ENCODE assay signal across 9 cellular contexts in genomic region chr14:50311337-50311973, GRCh38. TPM values are rescaled to one million over a fixed set of nuclear protein-coding genes. Genes with fewer than 3 reads are reported as not detected.
DNase-seq lines count a peak whose midpoint lies in the region; ATAC-seq, FAIRE-seq and TF ChIP-seq lines count a peak whose summit lies in the region.
"Had no signal": no experiment of that assay in that cellular context is flagged by ENCODE, and none has a peak within 500 bp of the region (broad histone marks: within the 10 kb centered on the region; RNA-seq: fewer than 3 reads in every experiment).

No MANE protein-coding gene starts in this region.

- peaks cover 44% of the 10 kb centered on the region for H3K4me1 Mint-ChIP-seq in activated T-cell treated with anti-CD3 and anti-CD28 coated beads, Interleukin-2, amount 50 U/mL, for 24 hours (ENCODE audit: low read depth)
- peaks cover 7% of the 10 kb centered on the region for H3K4me1 Mint-ChIP-seq in astrocyte (ENCODE audit: low read depth, unreplicated experiment)

- peak overlapping the region; percentile 99 for H3K27ac Mint-ChIP-seq in activated T-cell treated with anti-CD3 and anti-CD28 coated beads, Interleukin-2, amount 50 U/mL, for 24 hours
- peak overlapping the region; percentile 48 for H3K27ac Mint-ChIP-seq in astrocyte (ENCODE audit: unreplicated experiment)

- H2AFZ ChIP-seq in astrocyte (ENCODE audit: low read depth, low read length) = peak overlapping the region; percentile 83

- H3K4me3 ChIP-seq in MG63 = peak overlapping the region; percentile 82
- peak overlapping the region; percentile 84 for H3K4me3 ChIP-seq in astrocyte (ENCODE audit: insufficient read depth, low read depth, low read length)
- H3K4me3 ChIP-seq in left lung = peak overlapping the region; percentile 69 to 89
- peak overlapping the region; percentile 57 to 59 (median 58) for H3K4me3 ChIP-seq in thyroid gland (replicated peaks in 1 of 3)

- H3K27me3 ChIP-seq in MG63 (no peaks in the 10 kb centered on the region), astrocyte (ENCODE audit: insufficient read depth, low read length) (no peaks in the 10 kb centered on the region), left lung (no peaks in the 10 kb centered on the region), thyroid gland (no peaks in the 10 kb centered on the region)

- H3K36me3 Mint-ChIP-seq in activated T-cell treated with anti-CD3 and anti-CD28 coated beads, Interleukin-2, amount 50 U/mL, for 24 hours (ENCODE audit: low read depth) = peaks cover 58% of the 10 kb centered on the region
- no peaks in the 10 kb centered on the region for H3K36me3 Mint-ChIP-seq in astrocyte (ENCODE audit: low read depth, unreplicated experiment)

- no peak for FAIRE-seq in astrocyte (lab: Jason Lieb, UNC)
- FAIRE-seq: islet of Langerhans had no signal

- peak; percentile 26 for TF ChIP-seq CTCF in astrocyte (IDR thresholded peaks at IDR 0.05; ENCODE audit: insufficient read depth, low read depth, low read length)
- peak in 1 of 2 donors; percentile 40 for TF ChIP-seq CTCF in left lung (IDR thresholded peaks at IDR 0.05)
- TF ChIP-seq CTCF in thyroid gland (IDR thresholded peaks at IDR 0.05) = peak in 4 of 6 experiments; percentile 34 to 70 (median 62)

- H3K4me1 ChIP-seq in astrocyte (ENCODE audit: insufficient read depth, low read length) = peaks cover 10% of the 10 kb centered on the region
- H3K4me1 ChIP-seq in left lung = peaks cover 7 to 19% of the 10 kb centered on the region in 2 donors
- peaks cover 7 to 9% of the 10 kb centered on the region in 2 donors for H3K4me1 ChIP-seq in thyroid gland

- no peak for TF ChIP-seq POLR2A in thyroid gland (IDR thresholded peaks at IDR 0.05)

- no peaks in the 10 kb centered on the region for H3K36me3 ChIP-seq in MG63
- no peaks in the 10 kb centered on the region for H3K36me3 ChIP-seq in astrocyte (ENCODE audit: insufficient read depth, low read length)
- H3K36me3 ChIP-seq in left lung = no peaks in the 10 kb centered on the region
- H3K36me3 ChIP-seq in thyroid gland = no peaks in the 10 kb centered on the region

- no peaks in the 10 kb centered on the region for H3K9me3 Mint-ChIP-seq in activated T-cell treated with anti-CD3 and anti-CD28 coated beads, Interleukin-2, amount 50 U/mL, for 24 hours
- H3K9me3 Mint-ChIP-seq in astrocyte (ENCODE audit: unreplicated experiment) = peaks cover 2% of the 10 kb centered on the region

- 1 to 5% methylated on average over 13 to 15 of the region's 18 CpGs for WGBS in thyroid gland, 2 donors

- intact Hi-C loops in left lung (cut with DNase I) = loop anchor here in 1 of 2 donors (10.0 kb wide), 1 partner anchor 223 kb away; the partner anchor contains the start of gene MAP4K5
- intact Hi-C loops in thyroid gland (cut with DNase I) = no loop called here

- peak overlapping the region; percentile 88 for H3K9ac ChIP-seq in astrocyte (ENCODE audit: low read length)

- H4K20me1 ChIP-seq in astrocyte (ENCODE audit: insufficient read depth, low read length) = no peaks in the 10 kb centered on the region

- ATAC-seq in left lung = no peak

- no peak for DNase-seq in activated T-cell treated with anti-CD3 and anti-CD28 coated beads, Interleukin-2, amount 50 U/mL, for 24 hours
- DNase-seq in activated T-cell treated with anti-CD3 and anti-CD28 coated beads for 4 hours (no peak), MG63 (no peak), astrocyte (ENCODE audit: low read depth) (no peak), left lung (no peak), thyroid gland (no peak), SK-N-DZ (ENCODE audit: low spot score) (no peak), ACHN (no peak)

- no peaks in the 10 kb centered on the region for H3K27me3 Mint-ChIP-seq in activated T-cell treated with anti-CD3 and anti-CD28 coated beads, Interleukin-2, amount 50 U/mL, for 24 hours
- H3K27me3 Mint-ChIP-seq in astrocyte (ENCODE audit: low read depth, unreplicated experiment) = no peaks in the 10 kb centered on the region

- H3K4me3 Mint-ChIP-seq in activated T-cell treated with anti-CD3 and anti-CD28 coated beads, Interleukin-2, amount 50 U/mL, for 24 hours = peak overlapping the region; percentile 89
- peak overlapping the region; percentile 90 for H3K4me3 Mint-ChIP-seq in astrocyte (ENCODE audit: unreplicated experiment)

- H3K27ac ChIP-seq in astrocyte (ENCODE audit: low read depth, low read length) (peak overlapping the region; percentile 96), left lung (peak overlapping the region; percentile 89 to 92), thyroid gland (peak overlapping the region; percentile 75 to 89 (median 81))

- in situ Hi-C loops in ACHN (cut with HindIII; ENCODE audit: low pct_ligation_motif_present, low pct_unique_long_range_greater_than_20kb, low sequenced_read_pairs) = no loop called here

- H3K9me3 ChIP-seq in MG63 (no peaks in the 10 kb centered on the region), astrocyte (ENCODE audit: insufficient read depth, low read depth, low read length) (no peaks in the 10 kb centered on the region), left lung (no peaks in the 10 kb centered on the region), thyroid gland (no peaks in the 10 kb centered on the region)

- peaks cover 25% of the 10 kb centered on the region for H3K79me2 ChIP-seq in astrocyte (ENCODE audit: insufficient read depth, low read length)

- peak overlapping the region; percentile 96 for H3K4me2 ChIP-seq in astrocyte (ENCODE audit: low read length)

RNA-seq across cellular contexts. Expression of gene L2HGDH, which starts 0.6 kb away (rescaled TPM):
- 10.4 and 12.5 TPM in 2 replicates for total RNA-seq in MG63 (2014; rRNA removed; shearing (Covaris generic); ENCODE audit: low replicate concordance)
- total RNA-seq in astrocyte (5.2 and 6.0 TPM in 2 replicates), left lung (1 to 10 TPM; 4.6 to 5.5 TPM), thyroid gland (10 to 100 TPM in 2 of 4 donors, 1 to 10 TPM in 2; 8.7 to 10.9 (median 9.7) TPM)
- 9.3 and 12.1 TPM in 2 replicates for polyA plus RNA-seq in SK-N-DZ (2014; cell fraction: cytosol; rRNA removed)
- polyA plus RNA-seq in SK-N-DZ (2014; cell fraction: nucleus; rRNA removed) = 2.1 and 8.3 TPM in 2 replicates

RNA-seq across cellular contexts. Expression of gene DMAC2L, which starts 0.7 kb away (rescaled TPM):
- total RNA-seq in MG63 (2014; rRNA removed; shearing (Covaris generic); ENCODE audit: low replicate concordance) = 4.6 and 6.4 TPM in 2 replicates
- 10.9 and 11.6 TPM in 2 replicates for total RNA-seq in astrocyte
- 10 to 100 TPM; 15.7 to 18.8 TPM for total RNA-seq in left lung
- total RNA-seq in thyroid gland = 10 to 100 TPM; 15.2 to 44.2 (median 32.8) TPM
- 23.9 and 40.1 TPM in 2 replicates for polyA plus RNA-seq in SK-N-DZ (2014; cell fraction: cytosol; rRNA removed)
- polyA plus RNA-seq in SK-N-DZ (2014; cell fraction: nucleus; rRNA removed) = 8.9 and 20.6 TPM in 2 replicates
